In the genomic region with DNA sequence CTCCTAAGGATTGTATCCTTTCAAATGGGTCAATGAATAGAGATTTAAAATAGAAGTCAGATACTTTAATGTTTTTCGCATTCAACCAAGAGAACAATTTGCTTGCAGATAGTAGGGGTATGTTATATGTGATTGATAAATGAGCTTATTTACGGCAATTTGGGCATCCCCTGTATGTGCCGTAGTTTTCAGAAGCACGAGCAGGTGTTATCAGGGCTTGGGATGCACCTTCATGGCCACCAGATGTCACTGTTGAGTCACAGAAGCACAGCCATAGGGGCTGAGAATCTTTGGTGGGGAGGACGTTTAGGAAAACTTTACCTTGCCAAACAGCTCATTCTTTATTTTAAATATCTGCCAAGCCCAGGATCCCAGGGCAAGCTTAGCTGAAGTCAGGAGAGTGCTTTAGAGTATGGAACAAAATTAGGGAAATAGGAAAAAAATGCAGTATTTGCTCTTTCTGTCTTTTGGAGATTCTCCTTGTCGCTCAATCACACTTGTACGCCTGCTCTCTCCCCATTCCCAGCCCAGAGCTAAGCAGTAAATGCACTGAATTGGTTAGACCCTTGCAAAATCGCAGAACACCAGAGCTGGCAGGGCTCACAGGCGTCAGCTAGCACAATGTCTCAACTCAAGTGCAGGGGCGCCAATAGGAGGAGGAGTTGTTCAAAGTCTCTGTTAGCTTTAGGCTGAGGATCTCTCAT, we compare ENCODE assay signal across 8 cellular contexts.
DNase-seq lines count a peak whose midpoint lies in the region; ATAC-seq and TF ChIP-seq lines count a peak whose summit lies in the region.

No MANE protein-coding gene starts in this region.

- H4K8ac ChIP-seq in neuronal stem cell (ENCODE audit: low read depth, low read length) = no peak overlapping the region

- H3K4me1 ChIP-seq in OCI-LY7 (ENCODE audit: insufficient read depth, low read length, poor library complexity, severe bottlenecking) (no peaks in the 10 kb centered on the region), neuronal stem cell (ENCODE audit: control insufficient read depth in 2 of 2, insufficient read depth in 1 of 2, low read depth in 1 of 2, low read length in 2 of 2) (no peaks in the 10 kb centered on the region), thoracic aorta (ENCODE audit: control insufficient read depth in 1 of 2, low read depth in 2 of 2) (peaks cover 10 to 15% of the 10 kb centered on the region in 2 donors)

- no TSS peak for BruUV-seq in OCI-LY7 (replicated peaks; lab: Mats Ljungman, UMichigan)

- H3K4me3 Mint-ChIP-seq in activated T-cell treated with anti-CD3 and anti-CD28 coated beads, Interleukin-2, amount 50 U/mL, for 4 hours = no peak overlapping the region

- intact Hi-C loops in OCI-LY7 (cut with micrococcal nuclease; ENCODE audit: unreplicated experiment) = loop anchor here (1.0 to 5.0 kb wide), 3 partner anchors 193 to 954 kb away; no protein-coding TSS in a partner anchor

- H3K27ac ChIP-seq in OCI-LY7 (ENCODE audit: low read depth, low read length, poor library complexity, severe bottlenecking) = no peak overlapping the region
- H3K27ac ChIP-seq in neuronal stem cell (replicated peaks; ENCODE audit: low read length) = no peak overlapping the region
- H3K27ac ChIP-seq in thoracic aorta = peak overlapping the region; percentile 23 to 43

- no peaks in the 10 kb centered on the region for H3K9me2 ChIP-seq in OCI-LY7 (ENCODE audit: insufficient read depth, low read length)

- no peaks in the 10 kb centered on the region for H3K36me3 ChIP-seq in OCI-LY7 (ENCODE audit: insufficient read depth, low read length)
- H3K36me3 ChIP-seq in neuronal stem cell (replicated peaks in 1 of 2; ENCODE audit: control insufficient read depth in 2 of 2, insufficient read depth in 2 of 2, low read length in 2 of 2) = no peaks in the 10 kb centered on the region
- no peaks in the 10 kb centered on the region for H3K36me3 ChIP-seq in thoracic aorta

- WGBS in neuronal stem cell (ENCODE audit: extremely low coverage in 2 of 2, insufficient read length in 2 of 2, insufficient replicate concordance in 1 of 2), 2 donors = no CpG with 5 or more reads among the region's 10 CpGs

- H2BK5ac ChIP-seq in neuronal stem cell (ENCODE audit: low read length) = no peak overlapping the region

- H3K14ac ChIP-seq in neuronal stem cell (ENCODE audit: low read length) = no peak overlapping the region

- H3K23ac ChIP-seq in neuronal stem cell (ENCODE audit: low read depth, low read length, poor library complexity) = no peak overlapping the region

- DNase-seq in NCI-H187 (lab: John Stamatoyannopoulos, UW) (peak; percentile 5 to 18), NCI-H187 treated with DMSO at 0.1 percent for 48 hours (lab: John Stamatoyannopoulos, UW) (no peak), OCI-LY7 (ENCODE audit: low spot score) (peak; percentile 64), fibroblast of peridontal ligament (ENCODE audit: extremely low read depth) (peak; percentile 58), neuronal stem cell (ENCODE audit: low spot score) (peak; percentile 65), thoracic aorta (ENCODE audit: low spot score) (no peak)
- peak; percentile 34 for DNase-seq in activated T-cell treated with anti-CD3 and anti-CD28 coated beads, Interleukin-2, amount 50 U/mL, for 4 hours

- H3K18ac ChIP-seq in neuronal stem cell (ENCODE audit: low read length) = no peak overlapping the region

- no peak overlapping the region for H4K91ac ChIP-seq in neuronal stem cell (ENCODE audit: low read depth, low read length, poor library complexity)

- peaks cover 14% of the 10 kb centered on the region for H3K27me3 Mint-ChIP-seq in activated T-cell treated with anti-CD3 and anti-CD28 coated beads, Interleukin-2, amount 50 U/mL, for 4 hours (ENCODE audit: low read depth)

- no peak overlapping the region for H3K4ac ChIP-seq in neuronal stem cell (ENCODE audit: low read length)

- no peaks in the 10 kb centered on the region for H3K79me1 ChIP-seq in neuronal stem cell (ENCODE audit: low read depth, low read length)

- H3K9me3 Mint-ChIP-seq in activated T-cell treated with anti-CD3 and anti-CD28 coated beads, Interleukin-2, amount 50 U/mL, for 4 hours = no peaks in the 10 kb centered on the region

- ATAC-seq in HG02981 (IDR thresholded peaks at IDR 0.05; ENCODE audit: unreplicated experiment) = peak; percentile 84
- ATAC-seq in activated T-cell treated with anti-CD3 and anti-CD28 coated beads, Interleukin-2, amount 50 U/mL, for 4 hours = peak; percentile 78 to 80
- ATAC-seq in thoracic aorta (ENCODE audit: insufficient number of reproducible peaks, low FRiP score, low read depth) = peak; percentile 78

- no peak overlapping the region for H2BK120ac ChIP-seq in neuronal stem cell (ENCODE audit: low read depth, low read length)

- CTCF ChIA-PET in OCI-LY7 (lab: Charles Lee; ENCODE audit: unreplicated experiment) = no interaction called here

- no peak overlapping the region for H2BK12ac ChIP-seq in neuronal stem cell (ENCODE audit: low read length)

- POLR2A ChIA-PET in OCI-LY7 (lab: Charles Lee) = interaction anchor here (1.4 kb wide), 1 partner anchor 80 kb away, joined by 4 read pairs; no protein-coding TSS in a partner anchor

- no peaks in the 10 kb centered on the region for H3K9me3 ChIP-seq in OCI-LY7 (ENCODE audit: low read length)
- no peaks in the 10 kb centered on the region for H3K9me3 ChIP-seq in neuronal stem cell (replicated peaks in 1 of 2; ENCODE audit: control insufficient read depth in 2 of 2, insufficient read depth in 1 of 2, low read depth in 1 of 2, low read length in 2 of 2)
- H3K9me3 ChIP-seq in thoracic aorta = no peaks in the 10 kb centered on the region

- H3K27me3 ChIP-seq in neuronal stem cell (ENCODE audit: control insufficient read depth in 3 of 3, insufficient read depth in 3 of 3, low read depth in 1 of 3, low read length in 3 of 3) (peaks cover 0 to 6% (median 0%) of the 10 kb centered on the region in 3 experiments), thoracic aorta (replicated peaks; ENCODE audit: insufficient read depth) (no peaks in the 10 kb centered on the region)

- H4K20me1 ChIP-seq in OCI-LY7 (ENCODE audit: insufficient read depth, low read length) = no peaks in the 10 kb centered on the region

- H3K4me3 ChIP-seq in OCI-LY7 (ENCODE audit: low read depth, low read length, poor library complexity, severe bottlenecking) (no peak overlapping the region), neuronal stem cell (ENCODE audit: low read length in 2 of 2) (no peak overlapping the region), thoracic aorta (peak overlapping the region; percentile 46)

- H3K4me1 Mint-ChIP-seq in activated T-cell treated with anti-CD3 and anti-CD28 coated beads, Interleukin-2, amount 50 U/mL, for 4 hours (ENCODE audit: low read depth) = no peaks in the 10 kb centered on the region

- H2AFZ ChIP-seq in OCI-LY7 (ENCODE audit: low read length) = no peak overlapping the region
- no peak overlapping the region for H2AFZ ChIP-seq in neuronal stem cell (ENCODE audit: low read length)

- no peaks in the 10 kb centered on the region for H3K36me3 Mint-ChIP-seq in activated T-cell treated with anti-CD3 and anti-CD28 coated beads, Interleukin-2, amount 50 U/mL, for 4 hours (ENCODE audit: insufficient read depth)

- H2BK15ac ChIP-seq in neuronal stem cell (ENCODE audit: low read length) = no peak overlapping the region

- TF ChIP-seq CTCF in OCI-LY7 (conservative IDR thresholded peaks at IDR 0.05; ENCODE audit: low read length) (peak; percentile 99), thoracic aorta (IDR thresholded peaks at IDR 0.05) (peak; percentile 92)

- H2AK5ac ChIP-seq in neuronal stem cell (ENCODE audit: low read depth, low read length) = no peak overlapping the region

- no peak overlapping the region for H3K4me2 ChIP-seq in OCI-LY7 (ENCODE audit: low read length)
- no peak overlapping the region for H3K4me2 ChIP-seq in neuronal stem cell (ENCODE audit: insufficient read depth, low read length, poor library complexity, severe bottlenecking)

- no peak overlapping the region for H3K9ac ChIP-seq in neuronal stem cell (ENCODE audit: low read depth, low read length, poor library complexity)

- H3K79me2 ChIP-seq in OCI-LY7 (ENCODE audit: insufficient read depth, low read depth, low read length) = no peaks in the 10 kb centered on the region

Comparison
In these comparisons a context has a peak if more than half of its experiments do, and no peak if none do; other contexts are left out.
1. DNase-seq: peak in NCI-H187 (2 of 2), OCI-LY7 (single experiment), activated T-cell treated with anti-CD3 and anti-CD28 coated beads, Interleukin-2, amount 50 U/mL, for 4 hours (single experiment), fibroblast of peridontal ligament (single experiment) and neuronal stem cell (single experiment); none in NCI-H187 treated with DMSO at 0.1 percent for 48 hours (single experiment) and thoracic aorta (single experiment).
2. H3K27ac ChIP-seq: peak in thoracic aorta (2 of 2); none in OCI-LY7 (single experiment) and neuronal stem cell (single experiment).
3. Peak in every context shown above with its lines, with median percentiles within 50 percentile points of each other: ATAC-seq.